8 cellular contexts compared by ENCODE assay signal in genomic region chr3:9915252-9916141, GRCh38. TPM values are rescaled to one million over a fixed set of nuclear protein-coding genes. Genes with fewer than 3 reads are reported as not detected.
DNase-seq lines count a peak whose midpoint lies in the region; ATAC-seq and TF ChIP-seq lines count a peak whose summit lies in the region.

No MANE protein-coding gene starts in this region.

- peaks cover 23% of the 10 kb centered on the region for H3K4me1 Mint-ChIP-seq in activated T-cell treated with anti-CD3 and anti-CD28 coated beads, Interleukin-2, amount 50 U/mL, for 72 hours (ENCODE audit: low read depth)
- H3K4me1 Mint-ChIP-seq in nephron progenitor cell, result peaks cover 38% of the 10 kb centered on the region

- H3K36me3 Mint-ChIP-seq in activated T-cell treated with anti-CD3 and anti-CD28 coated beads, Interleukin-2, amount 50 U/mL, for 72 hours (ENCODE audit: insufficient read depth in 2 of 2), result peaks cover 0 to 2% of the 10 kb centered on the region in 2 donors
- no peaks in the 10 kb centered on the region for H3K36me3 Mint-ChIP-seq in nephron progenitor cell (ENCODE audit: low read depth)

- no peak overlapping the region for H3K27ac ChIP-seq in foreskin keratinocyte

- H3K27ac Mint-ChIP-seq in activated T-cell treated with anti-CD3 and anti-CD28 coated beads, Interleukin-2, amount 50 U/mL, for 72 hours, result no peak overlapping the region
- no peak overlapping the region for H3K27ac Mint-ChIP-seq in nephron progenitor cell

- peaks cover 8% of the 10 kb centered on the region for H3K4me1 ChIP-seq in foreskin keratinocyte

- peaks cover 15% of the 10 kb centered on the region for H3K27me3 Mint-ChIP-seq in activated T-cell treated with anti-CD3 and anti-CD28 coated beads, Interleukin-2, amount 50 U/mL, for 72 hours (ENCODE audit: low read depth)
- H3K27me3 Mint-ChIP-seq in nephron progenitor cell (ENCODE audit: low read depth, poor library complexity), result peaks cover 8% of the 10 kb centered on the region

- H3K4me3 Mint-ChIP-seq in activated T-cell treated with anti-CD3 and anti-CD28 coated beads, Interleukin-2, amount 50 U/mL, for 72 hours, result peak overlapping the region; percentile 75 to 76
- peak overlapping the region; percentile 86 for H3K4me3 Mint-ChIP-seq in nephron progenitor cell

- TF ChIP-seq POLR2A in NB4 (IDR thresholded peaks at IDR 0.05; ENCODE audit: extremely low read depth, insufficient read length), result peak; percentile 57

- H3K9me3 Mint-ChIP-seq in activated T-cell treated with anti-CD3 and anti-CD28 coated beads, Interleukin-2, amount 50 U/mL, for 72 hours, result no peaks in the 10 kb centered on the region
- H3K9me3 Mint-ChIP-seq in nephron progenitor cell, result no peaks in the 10 kb centered on the region

- TF ChIP-seq CTCF in GM12875 (IDR thresholded peaks at IDR 0.05; ENCODE audit: borderline replicate concordance, insufficient read depth, low read depth, low read length), result peak; percentile 16; the same call in 1 of the 2 replicates
- no peak for TF ChIP-seq CTCF in NB4 (IDR thresholded peaks at IDR 0.05; ENCODE audit: low read depth, low read length)
- TF ChIP-seq CTCF in foreskin keratinocyte (conservative IDR thresholded peaks at IDR 0.05), result peak; percentile 34
- TF ChIP-seq CTCF in nephron progenitor cell (IDR thresholded peaks at IDR 0.05), result no peak

- H3K27me3 ChIP-seq in foreskin keratinocyte, result no peaks in the 10 kb centered on the region

- DNase-seq in A172 (ENCODE audit: low spot score) (peak; percentile 39), NB4 (ENCODE audit: low read depth) (peak; percentile 78), foreskin keratinocyte (no peak), nephron progenitor cell (peak; percentile 72)
- DNase-seq in activated T-cell treated with anti-CD3 and anti-CD28 coated beads, Interleukin-2, amount 50 U/mL, for 72 hours, result peak; percentile 46 to 50

- ATAC-seq in activated T-cell treated with anti-CD3 and anti-CD28 coated beads, Interleukin-2, amount 50 U/mL, for 72 hours (replicated peaks in 1 of 2), result peak; percentile 60 to 67
- ATAC-seq in foreskin keratinocyte (no peak), HG03045 (IDR thresholded peaks at IDR 0.05; ENCODE audit: unreplicated experiment) (no peak), GM21528 (IDR thresholded peaks at IDR 0.05; ENCODE audit: low FRiP score, unreplicated experiment) (no peak)

- H3K4me3 ChIP-seq in GM12875 (ENCODE audit: low read depth, low read length) (peak overlapping the region; percentile 43), NB4 (ENCODE audit: low read depth, low read length) (peak overlapping the region; percentile 65)

RNA-seq across cellular contexts. Expression of gene IL17RC, which starts 1.4 kb away (rescaled TPM):
- total RNA-seq in A172 (2014; rRNA removed; shearing (Covaris generic)), result 50.6 and 58.7 TPM in 2 replicates
- under 1 TPM; 0.41 to 0.93 TPM for total RNA-seq in activated T-cell treated with anti-CD3 and anti-CD28 coated beads, Interleukin-2, amount 50 U/mL, for 72 hours
- 22.4 and 25.9 TPM in 2 replicates for total RNA-seq in foreskin keratinocyte
- 19.5 and 21.8 TPM in 2 replicates for polyA plus RNA-seq in foreskin keratinocyte

RNA-seq across cellular contexts. Expression of gene IL17RE, which starts 12.8 kb away (rescaled TPM):
- total RNA-seq in A172 (2014; rRNA removed; shearing (Covaris generic)), result 0.81 and 1.3 TPM in 2 replicates
- total RNA-seq in activated T-cell treated with anti-CD3 and anti-CD28 coated beads, Interleukin-2, amount 50 U/mL, for 72 hours, result 1 to 10 TPM in 1 of 2 donors, under 1 TPM in 1; 0.94 to 5.5 TPM
- 11.4 and 12.8 TPM in 2 replicates for total RNA-seq in foreskin keratinocyte
- polyA plus RNA-seq in foreskin keratinocyte, result 8.1 and 9.9 TPM in 2 replicates

RNA-seq across cellular contexts. Expression of gene CRELD1, which starts 18.1 kb away (rescaled TPM):
- 14.5 and 16.1 TPM in 2 replicates for total RNA-seq in A172 (2014; rRNA removed; shearing (Covaris generic))
- total RNA-seq in activated T-cell treated with anti-CD3 and anti-CD28 coated beads, Interleukin-2, amount 50 U/mL, for 72 hours, result 10 to 100 TPM; 18.8 to 25.3 TPM
- total RNA-seq in foreskin keratinocyte, result 7.9 and 11.3 TPM in 2 replicates
- polyA plus RNA-seq in foreskin keratinocyte, result 8.5 and 12.5 TPM in 2 replicates

RNA-seq across cellular contexts. Expression of gene JAGN1, which starts 25.1 kb away (rescaled TPM):
- 40.5 and 56.0 TPM in 2 replicates for total RNA-seq in A172 (2014; rRNA removed; shearing (Covaris generic))
- total RNA-seq in activated T-cell treated with anti-CD3 and anti-CD28 coated beads, Interleukin-2, amount 50 U/mL, for 72 hours, result 10 to 100 TPM; 34.6 to 39.4 TPM
- 27.8 and 34.2 TPM in 2 replicates for total RNA-seq in foreskin keratinocyte
- 48.2 and 56.5 TPM in 2 replicates for polyA plus RNA-seq in foreskin keratinocyte

RNA-seq across cellular contexts. Expression of gene CIDEC, which starts 35.4 kb away (rescaled TPM):
- not detected in 2 replicates for total RNA-seq in A172 (2014; rRNA removed; shearing (Covaris generic))
- under 1 TPM in 1 of 2 donors, not detected in 1; 0.65 TPM for total RNA-seq in activated T-cell treated with anti-CD3 and anti-CD28 coated beads, Interleukin-2, amount 50 U/mL, for 72 hours
- 0.14 TPM in 1 of 2 replicates, not detected in the other for total RNA-seq in foreskin keratinocyte
- polyA plus RNA-seq in foreskin keratinocyte, result 0.07 and 0.08 TPM in 2 replicates

Comparison
In these comparisons a context has a peak if more than half of its experiments do, and no peak if none do; other contexts are left out.
1. DNase-seq: peak in A172 (single experiment), NB4 (single experiment), activated T-cell treated with anti-CD3 and anti-CD28 coated beads, Interleukin-2, amount 50 U/mL, for 72 hours (2 of 2) and nephron progenitor cell (single experiment); none in foreskin keratinocyte (0 of 2).
2. CTCF ChIP-seq: peak in GM12875 (single experiment) and foreskin keratinocyte (single experiment); none in NB4 (single experiment) and nephron progenitor cell (single experiment).
3. ATAC-seq: peak in activated T-cell treated with anti-CD3 and anti-CD28 coated beads, Interleukin-2, amount 50 U/mL, for 72 hours (2 of 2); none in foreskin keratinocyte (single experiment), HG03045 (single experiment) and GM21528 (single experiment).
4. RNA of gene IL17RC, which starts 1.4 kb away (total RNA-seq): 50.6 to 58.7 TPM in A172 and 22.4 to 25.9 TPM in foreskin keratinocyte; 0.41 to 0.93 TPM in activated T-cell treated with anti-CD3 and anti-CD28 coated beads, Interleukin-2, amount 50 U/mL, for 72 hours; every median in the first group is over 10 times any median in the second.